ENCODE assay signal across 19 cellular contexts in genomic region chr1:174940776-174941175, GRCh38. TPM values are rescaled to one million over a fixed set of nuclear protein-coding genes. Genes with fewer than 3 reads are reported as not detected.
DNase-seq lines count a peak whose midpoint lies in the region; ATAC-seq and TF ChIP-seq lines count a peak whose summit lies in the region.
"Had no signal": no experiment of that assay in that cellular context is flagged by ENCODE, and none has a peak within 500 bp of the region (broad histone marks: within the 10 kb centered on the region; RNA-seq: fewer than 3 reads in every experiment).

No MANE protein-coding gene starts in this region.

- no peak overlapping the region for H3K9ac ChIP-seq in PC-3 (ENCODE audit: low read length)
- H3K9ac ChIP-seq: KMS-11 had no signal

- POLR2A ChIA-PET in PC-3 (lab: Charles Lee; ENCODE audit: unreplicated experiment): no interaction called here

- peak overlapping the region; percentile 90 for H3K27ac ChIP-seq in neutrophil
- no peak overlapping the region for H3K27ac ChIP-seq in PC-3 (ENCODE audit: low read length)
- H3K27ac ChIP-seq: 22Rv1, C4-2B, KMS-11 had no signal

- H3K27me3 ChIP-seq in neutrophil (no peaks in the 10 kb centered on the region), PC-3 (ENCODE audit: low read length) (no peaks in the 10 kb centered on the region)

- no peaks in the 10 kb centered on the region for H3K9me3 Mint-ChIP-seq in natural killer cell

- no peaks in the 10 kb centered on the region for H4K20me1 ChIP-seq in PC-3 (ENCODE audit: low read length)

- intact Hi-C loops in PC-3 (cut with micrococcal nuclease): no loop called here
- intact Hi-C loops in natural killer cell (cut with micrococcal nuclease): no loop called here

- no peak overlapping the region for H2AFZ ChIP-seq in PC-3 (ENCODE audit: low read length)

- peaks cover 10 to 16% of the 10 kb centered on the region in 2 donors for H3K4me1 Mint-ChIP-seq in natural killer cell

- no peak for TF ChIP-seq CTCF in neutrophil (IDR thresholded peaks at IDR 0.05)
- TF ChIP-seq CTCF in PC-3 (conservative IDR thresholded peaks at IDR 0.05; ENCODE audit: low read depth, low read length): no peak
- TF ChIP-seq CTCF in natural killer cell (IDR thresholded peaks at IDR 0.05): no peak

- no peaks in the 10 kb centered on the region for H3K27me3 Mint-ChIP-seq in natural killer cell (ENCODE audit: low read depth in 2 of 2)

- DNase-seq in DMS 273 (lab: John Stamatoyannopoulos, UW; ENCODE audit: unreplicated experiment) (peak; percentile 62), DMS 273 treated with DMSO at 0.1 percent for 48 hours (lab: John Stamatoyannopoulos, UW) (no peak), NCI-H446 treated with DMSO at 0.1 percent for 48 hours (lab: John Stamatoyannopoulos, UW) (peak; percentile 24), cerebellar nuclear complex (lab: John Stamatoyannopoulos, UW) (peak; percentile 69 to 72), PC-3 (no peak), natural killer cell (no peak), HPDE6-E6E7 (ENCODE audit: extremely low spot score) (no peak)
- DNase-seq: AML-193, GDM1, MV-4-11, NCI-H187 treated with DMSO at 0.1 percent for 48 hours, NCI-H748 treated with DMSO at 0.1 percent for 48 hours, RPMI8226, SHP77 treated with DMSO at 0.1 percent for 48 hours had no signal

- H3K9me2 ChIP-seq in PC-3 (replicated peaks; ENCODE audit: low read length): no peaks in the 10 kb centered on the region

- no peaks in the 10 kb centered on the region for H3K36me3 Mint-ChIP-seq in natural killer cell

- no peaks in the 10 kb centered on the region for H3F3A ChIP-seq in PC-3 (ENCODE audit: low read length, unreplicated experiment)

- H3K4me1 ChIP-seq in neutrophil (ENCODE audit: control insufficient read depth in 1 of 2, insufficient read depth in 1 of 2, low read depth in 1 of 2, low read length in 1 of 2): peaks cover 69 to 71% of the 10 kb centered on the region in 2 experiments
- no peaks in the 10 kb centered on the region for H3K4me1 ChIP-seq in PC-3 (ENCODE audit: insufficient read depth, low read length)

- BruUV-seq in PC-3 (replicated peaks; lab: Mats Ljungman, UMichigan): no TSS peak

- CTCF ChIA-PET in PC-3 (lab: Charles Lee): no interaction called here

- H3K4me3 ChIP-seq in neutrophil (ENCODE audit: low read depth in 1 of 2, low read length in 1 of 2): no peak overlapping the region
- no peak overlapping the region for H3K4me3 ChIP-seq in PC-3 (ENCODE audit: low read length)

- H3K79me2 ChIP-seq in PC-3 (ENCODE audit: low read length): no peaks in the 10 kb centered on the region

- ATAC-seq in PC-3 (no peak), natural killer cell (no peak)
- ATAC-seq: SK-N-SH treated with all-trans-retinoic acid at 6 μM for 48 hours had no signal

- H3K4me3 Mint-ChIP-seq in natural killer cell: no peak overlapping the region

- H3K36me3 ChIP-seq in neutrophil: no peaks in the 10 kb centered on the region
- no peaks in the 10 kb centered on the region for H3K36me3 ChIP-seq in PC-3 (ENCODE audit: low read depth, low read length)

- H3K9me3 ChIP-seq in neutrophil: no peaks in the 10 kb centered on the region
- H3K9me3 ChIP-seq in PC-3 (ENCODE audit: low read length): no peaks in the 10 kb centered on the region

- no peak overlapping the region for H3K27ac Mint-ChIP-seq in natural killer cell

- H3K4me2 ChIP-seq in PC-3 (ENCODE audit: low read length): no peak overlapping the region
- H3K4me2 ChIP-seq: KMS-11 had no signal

RNA-seq across cellular contexts. Expression of gene CACYBP, which starts 59.0 kb away (rescaled TPM):
- total RNA-seq in PC-3 (2014; rRNA removed) (342 and 498 TPM in 2 replicates), natural killer cell (10 to 100 TPM; 43.8 to 55.4 (median 51.9) TPM)

Comparison
In these comparisons a context has a peak if more than half of its experiments do, and no peak if none do; other contexts are left out.
1. DNase-seq: peak in DMS 273 (single experiment), NCI-H446 treated with DMSO at 0.1 percent for 48 hours (single experiment) and cerebellar nuclear complex (2 of 2); none in DMS 273 treated with DMSO at 0.1 percent for 48 hours (single experiment), PC-3 (single experiment), natural killer cell (single experiment) and HPDE6-E6E7 (single experiment).